In genomic region chr5:668299-668995, GRCh38 we compare ENCODE assay signal across 1 cellular context.
TF ChIP-seq lines count a peak whose summit lies in the region.

No MANE protein-coding gene starts in this region.

TF ChIP-seq in GM12878, 131 proteins besides CTCF, POLR2A, EP300 and RAD21:
- TF ChIP-seq EZH2 (IDR thresholded peaks at IDR 0.05; ENCODE audit: borderline replicate concordance, control insufficient read depth, low read depth, low read length) (no peak), BCL3 (IDR thresholded peaks at IDR 0.05; ENCODE audit: borderline replicate concordance, insufficient read depth, low read depth, low read length, poor library complexity, severe bottlenecking) (peak; percentile 23)
TF ChIP-seq in GM12878: peak in this region for 1.
